ENCODE assay signal across 10 cellular contexts in genomic region chr22:49656291-49656851, GRCh38.
DNase-seq lines count a peak whose midpoint lies in the region; ATAC-seq and TF ChIP-seq lines count a peak whose summit lies in the region.
"Had no signal": no experiment of that assay in that cellular context is flagged by ENCODE, and none has a peak within 500 bp of the region (broad histone marks: within the 10 kb centered on the region; RNA-seq: fewer than 3 reads in every experiment).

No MANE protein-coding gene starts in this region.

- peaks cover 24% of the 10 kb centered on the region for H3K36me3 Mint-ChIP-seq in activated CD4-positive, alpha-beta T cell treated with anti-CD3 and anti-CD28 coated beads for 36 hours (ENCODE audit: low read depth)
- H3K36me3 Mint-ChIP-seq: neural progenitor cell had no signal

- H3K9ac ChIP-seq in subcutaneous abdominal adipose tissue (ENCODE audit: low read length in 5 of 5) = peak overlapping the region in 3 of 5 donors; percentile 47 to 81 (median 66)
- H3K9ac ChIP-seq: neural progenitor cell had no signal

- H3K27ac ChIP-seq in Peyer's patch (peak overlapping the region in 3 of 4 donors; percentile 42 to 64 (median 64)), right cardiac atrium (ENCODE audit: low read length) (no peak overlapping the region), subcutaneous abdominal adipose tissue (ENCODE audit: low read depth, low read length) (peak overlapping the region; percentile 62)
- H3K27ac ChIP-seq: neural progenitor cell had no signal

- no peaks in the 10 kb centered on the region for H3K27me3 ChIP-seq in Peyer's patch
- H3K27me3 ChIP-seq in right cardiac atrium (ENCODE audit: control insufficient read depth, insufficient read depth) = no peaks in the 10 kb centered on the region
- H3K27me3 ChIP-seq in subcutaneous abdominal adipose tissue (ENCODE audit: control insufficient read depth in 5 of 5, insufficient read depth in 4 of 5, low read length in 5 of 5) = peaks cover 0 to 15% (median 4%) of the 10 kb centered on the region in 5 donors
- H3K27me3 ChIP-seq: neural progenitor cell had no signal

- H3K36me3 ChIP-seq in Peyer's patch (no peaks in the 10 kb centered on the region), subcutaneous abdominal adipose tissue (ENCODE audit: control insufficient read depth in 5 of 5, insufficient read depth in 5 of 5, low read length in 5 of 5) (no peaks in the 10 kb centered on the region)
- H3K36me3 ChIP-seq: neural progenitor cell had no signal

- no peak for TF ChIP-seq CTCF in Peyer's patch (IDR thresholded peaks at IDR 0.05)

- 81% methylated on average over 25 of the region's 25 CpGs for WGBS in right cardiac atrium

- H3K9me3 ChIP-seq in Peyer's patch (no peaks in the 10 kb centered on the region), right cardiac atrium (ENCODE audit: control insufficient read depth, low read length) (no peaks in the 10 kb centered on the region), subcutaneous abdominal adipose tissue (ENCODE audit: control insufficient read depth in 5 of 5, low read length in 5 of 5) (no peaks in the 10 kb centered on the region)

- H3K9me3 Mint-ChIP-seq in activated CD4-positive, alpha-beta T cell treated with anti-CD3 and anti-CD28 coated beads for 36 hours (ENCODE audit: low read depth) = no peaks in the 10 kb centered on the region

- intact Hi-C loops in activated CD4-positive, alpha-beta T cell treated with anti-CD3 and anti-CD28 coated beads for 36 hours (cut with DNase I, micrococcal nuclease) = no loop called here
- intact Hi-C loops in right cardiac atrium (cut with DNase I) = no loop called here

- H3K4me1 ChIP-seq in Peyer's patch (peaks cover 0 to 17% (median 7%) of the 10 kb centered on the region in 4 donors), right cardiac atrium (ENCODE audit: control insufficient read depth, insufficient read depth, low read length) (no peaks in the 10 kb centered on the region), subcutaneous abdominal adipose tissue (ENCODE audit: control insufficient read depth in 5 of 5, insufficient read depth in 5 of 5, low read length in 5 of 5) (peaks cover 0 to 46% (median 17%) of the 10 kb centered on the region in 5 donors)

- no peaks in the 10 kb centered on the region for H3K27me3 Mint-ChIP-seq in activated CD4-positive, alpha-beta T cell treated with anti-CD3 and anti-CD28 coated beads for 36 hours

- H3K4me3 ChIP-seq in Peyer's patch (peak overlapping the region; percentile 52 to 75 (median 62)), right cardiac atrium (ENCODE audit: low read length) (peak overlapping the region; percentile 52), subcutaneous abdominal adipose tissue (ENCODE audit: low read depth in 1 of 5, low read length in 5 of 5) (peak overlapping the region; percentile 44 to 70 (median 69))
- H3K4me3 ChIP-seq: neural progenitor cell had no signal

- H3K4me3 Mint-ChIP-seq in activated CD4-positive, alpha-beta T cell treated with anti-CD3 and anti-CD28 coated beads for 36 hours = peak overlapping the region; percentile 92
- H3K4me3 Mint-ChIP-seq: neural progenitor cell had no signal

- CTCF ChIA-PET in activated CD4-positive, alpha-beta T cell treated with anti-CD3 and anti-CD28 coated beads for 36 hours (lab: Charles Lee) = interaction anchor here (0.5 to 1.1 kb wide), 5 partner anchors 18 to 234 kb away, joined by 3 to 5 read pairs (median 3); no protein-coding TSS in a partner anchor

- H3K4me1 Mint-ChIP-seq in activated CD4-positive, alpha-beta T cell treated with anti-CD3 and anti-CD28 coated beads for 36 hours = peaks cover 40% of the 10 kb centered on the region

- no peak for DNase-seq in activated CD4-positive, alpha-beta T cell treated with anti-CD3 and anti-CD28 coated beads for 36 hours
- no peak for DNase-seq in activated CD4-positive, alpha-beta T cell treated with anti-CD3 and anti-CD28 coated beads for 4 hours
- DNase-seq in Peyer's patch = peak in 1 of 3 donors; percentile 39
- peak in 1 of 3 donors; percentile 38 for DNase-seq in right cardiac atrium
- DNase-seq in LoVo (ENCODE audit: low spot score) = no peak
- DNase-seq in middle frontal gyrus (ENCODE audit: extremely low spot score, low spot score) = no peak
- DNase-seq in stimulated activated CD4-positive, alpha-beta T cell treated with anti-CD3 and anti-CD28 coated beads, Interleukin-4, amount 100 ng/mL, for 24 hours = no peak
- DNase-seq: NCI-H2171 had no signal

- TF ChIP-seq POLR2A in Peyer's patch (IDR thresholded peaks at IDR 0.05) = no peak

- POLR2A ChIA-PET in activated CD4-positive, alpha-beta T cell treated with anti-CD3 and anti-CD28 coated beads for 36 hours (lab: Charles Lee) = interaction anchor here (0.6 kb wide), 1 partner anchor 13 kb away, joined by 3 read pairs; no protein-coding TSS in a partner anchor

- no peak overlapping the region for H3K27ac Mint-ChIP-seq in activated CD4-positive, alpha-beta T cell treated with anti-CD3 and anti-CD28 coated beads for 36 hours
- H3K27ac Mint-ChIP-seq: neural progenitor cell had no signal

- ATAC-seq in activated CD4-positive, alpha-beta T cell treated with anti-CD3 and anti-CD28 coated beads for 36 hours = no peak
- no peak for ATAC-seq in right cardiac atrium
